In the genomic region with DNA sequence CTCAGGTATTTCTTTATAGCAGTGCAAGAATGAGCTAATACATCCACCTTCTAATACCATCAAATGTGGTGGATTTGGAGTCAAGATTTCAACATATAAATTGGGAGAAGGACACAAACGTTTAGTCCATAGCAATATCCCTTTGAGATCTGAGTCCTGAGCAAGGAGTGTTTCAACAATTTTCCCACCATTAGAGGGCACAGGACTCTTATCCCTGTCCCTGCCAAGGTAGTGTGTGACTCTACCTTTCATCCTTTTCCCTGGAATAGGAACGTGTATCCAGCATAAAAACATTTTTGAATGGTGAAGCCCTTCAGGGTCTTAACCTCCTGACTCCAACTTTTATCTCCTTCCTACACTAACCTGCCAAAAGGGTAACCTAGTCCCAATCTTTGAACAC, we compare ENCODE assay signal across 25 cellular contexts.
DNase-seq lines count a peak whose midpoint lies in the region; ATAC-seq, FAIRE-seq and TF ChIP-seq lines count a peak whose summit lies in the region.
"Had no signal": no experiment of that assay in that cellular context is flagged by ENCODE, and none has a peak within 500 bp of the region (broad histone marks: within the 10 kb centered on the region; RNA-seq: fewer than 3 reads in every experiment).

No MANE protein-coding gene starts in this region.

- H3K27me3 ChIP-seq in HepG2 (ENCODE audit: control insufficient read depth in 1 of 2, insufficient read depth in 2 of 2, low read length in 2 of 2) (no peaks in the 10 kb centered on the region; a peak in 1 of 5 replicates), right lobe of liver (no peaks in the 10 kb centered on the region), SK-N-SH (ENCODE audit: insufficient read depth) (no peaks in the 10 kb centered on the region)
- H3K27me3 ChIP-seq: right atrium auricular region, upper lobe of right lung had no signal

- no peaks in the 10 kb centered on the region for H3K9me2 ChIP-seq in SK-N-SH

- H3K9ac ChIP-seq in HepG2 (ENCODE audit: insufficient read depth, low read depth, low read length) (no peak overlapping the region), SK-N-SH (no peak overlapping the region)

- H2AFZ ChIP-seq in HepG2 (ENCODE audit: low read length) (no peak overlapping the region), SK-N-SH (ENCODE audit: low read depth) (no peak overlapping the region)

- H3K27ac ChIP-seq in HepG2 (ENCODE audit: extremely low read length, insufficient read depth, low read length) (no peak overlapping the region), right lobe of liver (no peak overlapping the region), SK-N-SH (ENCODE audit: low read depth in 2 of 2, low read length in 1 of 2) (no peak overlapping the region)
- H3K27ac ChIP-seq: epithelial cell of prostate, right atrium auricular region, RWPE1, upper lobe of right lung had no signal

- H4K20me1 ChIP-seq in HepG2 (ENCODE audit: insufficient read depth, low read length) (no peaks in the 10 kb centered on the region), SK-N-SH (ENCODE audit: insufficient read depth) (no peaks in the 10 kb centered on the region)

- TF ChIP-seq POLR2A in HepG2 (IDR thresholded peaks at IDR 0.05; ENCODE audit: insufficient read depth in 1 of 2, low read depth in 2 of 2, low read length in 2 of 2) (no peak), right lobe of liver (IDR thresholded peaks at IDR 0.05) (no peak)

- TF ChIP-seq RAD21 in HepG2 (CRISPR knock-in tag; IDR thresholded peaks at IDR 0.05) (no peak), SK-N-SH (IDR thresholded peaks at IDR 0.05; ENCODE audit: low read length) (peak; percentile 30; the same call in 1 of the 2 replicates)

- peak; percentile 21 for FAIRE-seq in HepG2 (lab: Jason Lieb, UNC)
- FAIRE-seq: A204.1, colon, GM12891, TTC549 had no signal

- H3K4me3 ChIP-seq in HepG2 (replicated peaks in 1 of 3; ENCODE audit: insufficient read depth in 1 of 3, low read depth in 2 of 3, low read length in 3 of 3), result no peak overlapping the region
- no peak overlapping the region for H3K4me3 ChIP-seq in right lobe of liver
- no peak overlapping the region for H3K4me3 ChIP-seq in SK-N-SH (ENCODE audit: low read depth in 2 of 2, low read length in 1 of 2)
- H3K4me3 ChIP-seq: right atrium auricular region, smooth muscle cell, upper lobe of right lung had no signal

- H3K79me2 ChIP-seq in HepG2 (ENCODE audit: insufficient read depth, low read length) (no peaks in the 10 kb centered on the region), SK-N-SH (ENCODE audit: insufficient read depth) (no peaks in the 10 kb centered on the region)

- no peaks in the 10 kb centered on the region for H3K36me3 ChIP-seq in HepG2 (replicated peaks in 1 of 2; ENCODE audit: control insufficient read depth in 1 of 2, insufficient read depth in 2 of 2, low read length in 2 of 2)
- H3K36me3 ChIP-seq in right lobe of liver, result no peaks in the 10 kb centered on the region
- no peaks in the 10 kb centered on the region for H3K36me3 ChIP-seq in SK-N-SH (replicated peaks in 1 of 2; ENCODE audit: control insufficient read depth in 1 of 2, insufficient read depth in 2 of 2, low read length in 1 of 2)
- H3K36me3 ChIP-seq: right atrium auricular region, upper lobe of right lung had no signal

- TF ChIP-seq CTCF in HepG2 (CRISPR knock-in tag; IDR thresholded peaks at IDR 0.05) (peak; percentile 62), right lobe of liver (IDR thresholded peaks at IDR 0.05) (peak in 2 of 4 donors; percentile 11 to 18), SK-N-SH (IDR thresholded peaks at IDR 0.05) (no peak)

- H3K4me2 ChIP-seq in HepG2 (ENCODE audit: low read depth, low read length) (no peak overlapping the region), SK-N-SH (no peak overlapping the region)
- H3K4me2 ChIP-seq: smooth muscle cell had no signal

- no TSS peak for BruUV-seq in HepG2 (replicated peaks; lab: Mats Ljungman, UMichigan)

- peaks cover 13% of the 10 kb centered on the region for H3K4me1 ChIP-seq in HepG2 (ENCODE audit: insufficient read depth, low read length)
- H3K4me1 ChIP-seq in right lobe of liver, result no peaks in the 10 kb centered on the region
- H3K4me1 ChIP-seq in SK-N-SH (ENCODE audit: control insufficient read depth in 1 of 2, insufficient read depth in 2 of 2, low read depth in 1 of 2, low read length in 1 of 2), result no peaks in the 10 kb centered on the region
- H3K4me1 ChIP-seq: right atrium auricular region, upper lobe of right lung had no signal

- H3K9me3 ChIP-seq in HepG2 (ENCODE audit: low read length) (no peaks in the 10 kb centered on the region), right lobe of liver (no peaks in the 10 kb centered on the region), SK-N-SH (no peaks in the 10 kb centered on the region)
- H3K9me3 ChIP-seq: right atrium auricular region, upper lobe of right lung had no signal

- CTCF ChIA-PET in HepG2 (lab: Yijun Ruan, JAX; ENCODE audit: low intra/inter-chr PET ratio, low total read pairs) (no interaction called here), SK-N-SH (lab: Yijun Ruan, JAX) (no interaction called here)

- 5% methylated on average over 2 of the region's 2 CpGs for WGBS in HepG2 (ENCODE audit: low lambda C conversion rate)
- WGBS in right lobe of liver (ENCODE audit: insufficient coverage, low coverage, low lambda C conversion rate, missing lambda C conversion rate), result 29% methylated on average over 2 of the region's 2 CpGs
- 3% methylated on average over 2 of the region's 2 CpGs for WGBS in SK-N-SH (ENCODE audit: low lambda C conversion rate)

- POLR2A ChIA-PET in HepG2 (lab: Yijun Ruan, JAX) (no interaction called here), SK-N-SH (lab: Yijun Ruan, JAX) (no interaction called here)

- in situ Hi-C loops in HepG2 (cut with HindIII; ENCODE audit: extremely low pct_ligation_motif_present, low pct_unique_long_range_greater_than_20kb), result no loop called here
- in situ Hi-C loops in G401 (cut with HindIII; ENCODE audit: low sequenced_read_pairs), result no loop called here

- TF ChIP-seq EP300 in HepG2 (IDR thresholded peaks at IDR 0.05; ENCODE audit: low read depth in 2 of 2, low read length in 2 of 2) (no peak), HepG2 (CRISPR knock-in tag; IDR thresholded peaks at IDR 0.05; ENCODE audit: borderline replicate concordance) (no peak), SK-N-SH (IDR thresholded peaks at IDR 0.05; ENCODE audit: borderline replicate concordance in 1 of 2, low read depth in 1 of 2, low read length in 1 of 2) (no peak)

- intact Hi-C loops in HepG2 (cut with micrococcal nuclease; ENCODE audit: unreplicated experiment), result no loop called here
- intact Hi-C loops in right lobe of liver (cut with DNase I), result no loop called here

- no peaks in the 10 kb centered on the region for H3F3A ChIP-seq in SK-N-SH (replicated peaks; ENCODE audit: insufficient read depth)

- ATAC-seq in HepG2 (peak; percentile 75), right lobe of liver (no peak), GM21360 (IDR thresholded peaks at IDR 0.05; ENCODE audit: unreplicated experiment) (no peak), HG02610 (IDR thresholded peaks at IDR 0.05; ENCODE audit: unreplicated experiment) (no peak)
- ATAC-seq: T-helper 17 cell, upper lobe of right lung had no signal

- no peak for DNase-seq in HepG2 (ENCODE audit: low spot score)
- no peak for DNase-seq in right lobe of liver
- no peak for DNase-seq in SK-N-SH
- DNase-seq in dermis blood vessel endothelial cell, result peak; percentile 3
- DNase-seq in G401 (ENCODE audit: low spot score), result no peak
- DNase-seq in NCI-H510A treated with DMSO at 0.1 percent for 48 hours (lab: John Stamatoyannopoulos, UW), result no peak
- DNase-seq: effector CD4-positive, alpha-beta T cell; H9; NCI-H2107; NCI-H748 treated with DMSO at 0.1 percent for 48 hours; posterior cingulate gyrus; stimulated activated CD4-positive, alpha-beta T cell treated with anti-CD3 and anti-CD28 coated beads, Interleukin-1b, Interleukin-23, amount 100 ng/mL, for 48 hours; stimulated activated naive CD4-positive, alpha-beta T cell treated with Interleukin-2 at 50 U/mL for 16 hours; T-helper 17 cell; upper lobe of right lung had no signal

TF ChIP-seq in HepG2, 621 proteins besides CTCF, POLR2A, EP300 and RAD21:
- TF ChIP-seq STAG1 (CRISPR knock-in tag; IDR thresholded peaks at IDR 0.05) (peak; percentile 72), ZEB1 (IDR thresholded peaks at IDR 0.05; ENCODE audit: insufficient replicate concordance, low read depth) (no peak)

TF ChIP-seq in SK-N-SH, 30 proteins besides CTCF, POLR2A, EP300 and RAD21:
- TF ChIP-seq FOSL2 (IDR thresholded peaks at IDR 0.05; ENCODE audit: borderline replicate concordance, low read depth) (no peak), TAF1 (IDR thresholded peaks at IDR 0.05; ENCODE audit: borderline replicate concordance, low read depth, low read length) (no peak), FOXJ3 (CRISPR knock-in tag; IDR thresholded peaks at IDR 0.05) (no peak), CHD2 (IDR thresholded peaks at IDR 0.05; ENCODE audit: low read length, partially characterized antibody) (no peak), YY1 (IDR thresholded peaks at IDR 0.05; ENCODE audit: low read depth) (no peak), MXI1 (IDR thresholded peaks at IDR 0.05; ENCODE audit: low read depth, low read length) (no peak), EZH2phosphoT487 (IDR thresholded peaks at IDR 0.05; ENCODE audit: borderline replicate concordance, low read depth) (no peak)
- TF ChIP-seq, protein P1, sequence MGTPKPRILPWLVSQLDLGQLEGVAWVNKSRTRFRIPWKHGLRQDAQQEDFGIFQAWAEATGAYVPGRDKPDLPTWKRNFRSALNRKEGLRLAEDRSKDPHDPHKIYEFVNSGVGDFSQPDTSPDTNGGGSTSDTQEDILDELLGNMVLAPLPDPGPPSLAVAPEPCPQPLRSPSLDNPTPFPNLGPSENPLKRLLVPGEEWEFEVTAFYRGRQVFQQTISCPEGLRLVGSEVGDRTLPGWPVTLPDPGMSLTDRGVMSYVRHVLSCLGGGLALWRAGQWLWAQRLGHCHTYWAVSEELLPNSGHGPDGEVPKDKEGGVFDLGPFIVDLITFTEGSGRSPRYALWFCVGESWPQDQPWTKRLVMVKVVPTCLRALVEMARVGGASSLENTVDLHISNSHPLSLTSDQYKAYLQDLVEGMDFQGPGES (IDR thresholded peaks at IDR 0.05; ENCODE audit: low read depth, low read length), result no peak
- TF ChIP-seq, protein P2, sequence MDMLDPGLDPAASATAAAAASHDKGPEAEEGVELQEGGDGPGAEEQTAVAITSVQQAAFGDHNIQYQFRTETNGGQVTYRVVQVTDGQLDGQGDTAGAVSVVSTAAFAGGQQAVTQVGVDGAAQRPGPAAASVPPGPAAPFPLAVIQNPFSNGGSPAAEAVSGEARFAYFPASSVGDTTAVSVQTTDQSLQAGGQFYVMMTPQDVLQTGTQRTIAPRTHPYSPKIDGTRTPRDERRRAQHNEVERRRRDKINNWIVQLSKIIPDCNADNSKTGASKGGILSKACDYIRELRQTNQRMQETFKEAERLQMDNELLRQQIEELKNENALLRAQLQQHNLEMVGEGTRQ (IDR thresholded peaks at IDR 0.05; ENCODE audit: borderline replicate concordance, low read depth, low read length), result no peak
